9 cellular contexts compared by ENCODE assay signal in the genomic region with DNA sequence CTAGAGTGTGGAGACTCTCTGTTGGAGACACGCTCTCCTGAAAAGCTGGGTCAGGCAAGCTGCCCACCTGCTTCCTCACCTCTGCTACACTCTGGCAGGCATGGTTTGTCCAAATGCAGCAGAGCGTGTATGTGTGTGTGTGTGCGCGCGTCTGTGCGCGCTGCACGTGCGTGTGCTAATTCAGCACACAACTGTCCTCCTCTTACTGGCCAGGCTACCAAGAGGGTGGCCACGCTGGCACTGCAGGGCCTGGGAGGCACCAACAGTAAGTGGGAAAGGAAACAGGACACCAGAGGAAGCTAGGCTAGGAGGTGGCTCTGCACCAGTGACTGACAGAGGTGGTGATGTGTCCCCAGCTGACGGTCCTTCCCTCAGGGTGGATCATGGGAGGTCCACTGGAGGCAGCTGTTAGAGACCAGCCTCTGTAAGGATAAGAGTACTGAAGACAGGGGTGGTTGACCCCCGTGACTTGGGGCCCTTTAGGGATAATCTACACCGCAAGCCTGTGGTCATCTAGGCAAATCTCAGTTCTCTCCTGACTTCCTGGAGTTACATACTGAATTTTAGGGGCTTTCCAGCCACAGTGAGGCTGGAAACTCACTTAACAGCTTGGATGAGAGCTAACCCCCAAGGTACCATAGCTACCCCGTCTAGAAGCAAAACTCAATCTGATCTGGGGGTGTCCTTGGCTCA. TPM values are rescaled to one million over a fixed set of nuclear protein-coding genes. Genes with fewer than 3 reads are reported as not detected.
DNase-seq lines count a peak whose midpoint lies in the region; ATAC-seq lines count a peak whose summit lies in the region.
"Had no signal": no experiment of that assay in that cellular context is flagged by ENCODE, and none has a peak within 500 bp of the region (broad histone marks: within the 10 kb centered on the region; RNA-seq: fewer than 3 reads in every experiment).

No MANE protein-coding gene starts in this region.

- no peak for DNase-seq in neuronal stem cell (ENCODE audit: low spot score)
- no peak for DNase-seq in NCI-H2081 (lab: John Stamatoyannopoulos, UW)
- DNase-seq in head of caudate nucleus = no peak
- no peak for DNase-seq in NCI-H2029 (lab: John Stamatoyannopoulos, UW)
- DNase-seq: DMS79 had no signal

- H3K4me2 ChIP-seq in neuronal stem cell (ENCODE audit: insufficient read depth, low read length, poor library complexity, severe bottlenecking) = no peak overlapping the region

- H2BK120ac ChIP-seq in neuronal stem cell (ENCODE audit: low read depth, low read length) = no peak overlapping the region

- H3K14ac ChIP-seq in neuronal stem cell (ENCODE audit: low read length) = no peak overlapping the region

- H3K27ac ChIP-seq in neuronal stem cell (replicated peaks; ENCODE audit: low read length) = no peak overlapping the region

- H3K36me3 ChIP-seq in neuronal stem cell (replicated peaks in 1 of 2; ENCODE audit: control insufficient read depth in 2 of 2, insufficient read depth in 2 of 2, low read length in 2 of 2) = no peaks in the 10 kb centered on the region

- no peak overlapping the region for H2AK5ac ChIP-seq in neuronal stem cell (ENCODE audit: low read depth, low read length)

- no peaks in the 10 kb centered on the region for H3K27me3 ChIP-seq in neuronal stem cell (ENCODE audit: control insufficient read depth in 3 of 3, insufficient read depth in 3 of 3, low read depth in 1 of 3, low read length in 3 of 3)

- no peak overlapping the region for H2BK5ac ChIP-seq in neuronal stem cell (ENCODE audit: low read length)

- H2BK15ac ChIP-seq in neuronal stem cell (ENCODE audit: low read length) = no peak overlapping the region

- peak; percentile 59 for ATAC-seq in GM18868 (IDR thresholded peaks at IDR 0.05; ENCODE audit: unreplicated experiment)
- ATAC-seq in GM21717 (IDR thresholded peaks at IDR 0.05; ENCODE audit: unreplicated experiment) = peak; percentile 64
- peak; percentile 60 for ATAC-seq in HG03565 (IDR thresholded peaks at IDR 0.05; ENCODE audit: unreplicated experiment)
- no peak for ATAC-seq in HG03469 (IDR thresholded peaks at IDR 0.05; ENCODE audit: unreplicated experiment)

- intact Hi-C loops in head of caudate nucleus (cut with DNase I) = no loop called here

- peaks cover 12 to 14% of the 10 kb centered on the region in 2 donors for H3K4me1 ChIP-seq in neuronal stem cell (ENCODE audit: control insufficient read depth in 2 of 2, insufficient read depth in 1 of 2, low read depth in 1 of 2, low read length in 2 of 2)

- no peak overlapping the region for H3K9ac ChIP-seq in neuronal stem cell (ENCODE audit: low read depth, low read length, poor library complexity)

- no peak overlapping the region for H3K4ac ChIP-seq in neuronal stem cell (ENCODE audit: low read length)

- peak overlapping the region in 1 of 2 donors; percentile 48 for H3K4me3 ChIP-seq in neuronal stem cell (ENCODE audit: low read length in 2 of 2)

- H3K79me1 ChIP-seq in neuronal stem cell (ENCODE audit: low read depth, low read length) = no peaks in the 10 kb centered on the region

- H3K18ac ChIP-seq in neuronal stem cell (ENCODE audit: low read length) = no peak overlapping the region

- no peak overlapping the region for H2AFZ ChIP-seq in neuronal stem cell (ENCODE audit: low read length)

- peak overlapping the region; percentile 27 for H3K23ac ChIP-seq in neuronal stem cell (ENCODE audit: low read depth, low read length, poor library complexity)

- peaks cover 0 to 2% of the 10 kb centered on the region in 2 donors for H3K9me3 ChIP-seq in neuronal stem cell (replicated peaks in 1 of 2; ENCODE audit: control insufficient read depth in 2 of 2, insufficient read depth in 1 of 2, low read depth in 1 of 2, low read length in 2 of 2)

- no peak overlapping the region for H2BK12ac ChIP-seq in neuronal stem cell (ENCODE audit: low read length)

- WGBS in neuronal stem cell (ENCODE audit: extremely low coverage in 2 of 2, insufficient read length in 2 of 2, insufficient replicate concordance in 1 of 2), 2 donors = no CpG with 5 or more reads among the region's 14 CpGs

- no peak overlapping the region for H4K91ac ChIP-seq in neuronal stem cell (ENCODE audit: low read depth, low read length, poor library complexity)

- no peak overlapping the region for H4K8ac ChIP-seq in neuronal stem cell (ENCODE audit: low read depth, low read length)

RNA-seq across cellular contexts. Expression of a gene that starts 15.6 kb away (rescaled TPM):
- 28.5 TPM for polyA plus RNA-seq in neuronal stem cell (2013, experiment 1 of 2)
- polyA plus RNA-seq in neuronal stem cell (2013, experiment 2 of 2) = 29.8 TPM

RNA-seq across cellular contexts. Expression of a gene that starts 29.4 kb away (rescaled TPM):
- polyA plus RNA-seq in neuronal stem cell (2013, experiment 1 of 2) = 3.0 TPM
- 2.9 TPM for polyA plus RNA-seq in neuronal stem cell (2013, experiment 2 of 2)

RNA-seq across cellular contexts. Expression of a gene that starts 50.1 kb away (rescaled TPM):
- 102 TPM for polyA plus RNA-seq in neuronal stem cell (2013, experiment 1 of 2)
- 103 TPM for polyA plus RNA-seq in neuronal stem cell (2013, experiment 2 of 2)
